2 cellular contexts compared by ENCODE assay signal in genomic region chr20:50067018-50067417, GRCh38.
A peak's percentile ranks its signal among the peaks of the same experiment; 100 is the strongest.
TF ChIP-seq lines count a peak whose summit lies in the region.

No MANE protein-coding gene starts in this region.

TF ChIP-seq in HepG2, 621 proteins besides CTCF, POLR2A, EP300 and RAD21 (continues in another document):
- TF ChIP-seq ZNF670 (CRISPR knock-in tag; IDR thresholded peaks at IDR 0.05; ENCODE audit: borderline replicate concordance) (no peak), ISL2 (CRISPR knock-in tag; IDR thresholded peaks at IDR 0.05) (no peak), SIX1 (CRISPR knock-in tag; IDR thresholded peaks at IDR 0.05; ENCODE audit: borderline replicate concordance) (no peak), ZNF460 (CRISPR knock-in tag; IDR thresholded peaks at IDR 0.05; ENCODE audit: borderline replicate concordance) (no peak), CC2D1A (CRISPR knock-in tag; IDR thresholded peaks at IDR 0.05) (no peak), MYC (CRISPR knock-in tag; IDR thresholded peaks at IDR 0.05; ENCODE audit: borderline replicate concordance) (0 out of 2 replicates have a peak, but pooled peaks have one; percentile 8), FUBP1 (CRISPR knock-in tag; IDR thresholded peaks at IDR 0.05; ENCODE audit: borderline replicate concordance) (no peak), ZNF790 (CRISPR knock-in tag; IDR thresholded peaks at IDR 0.05; ENCODE audit: borderline replicate concordance) (no peak), DDIT3 (CRISPR knock-in tag; IDR thresholded peaks at IDR 0.05) (no peak), ZNF24 (IDR thresholded peaks at IDR 0.05) (no peak), SMARCC2 (IDR thresholded peaks at IDR 0.05) (no peak), ZNF572 (CRISPR knock-in tag; IDR thresholded peaks at IDR 0.05) (0 out of 2 replicates have a peak, but pooled peaks have one; percentile 70), ZNF646 (CRISPR knock-in tag; IDR thresholded peaks at IDR 0.05) (no peak), CHD2 (IDR thresholded peaks at IDR 0.05; ENCODE audit: low read depth, low read length) (no peak), ZNF546 (CRISPR knock-in tag; conservative IDR thresholded peaks at IDR 0.05) (no peak), CCDC6 (CRISPR knock-in tag; IDR thresholded peaks at IDR 0.05) (no peak), ZNF770 (CRISPR knock-in tag; IDR thresholded peaks at IDR 0.05) (peak; percentile 33; the same call in 1 of the 2 replicates), GATAD1 (CRISPR knock-in tag; IDR thresholded peaks at IDR 0.05) (no peak)

TF ChIP-seq in H1, 55 proteins besides CTCF, POLR2A, EP300 and RAD21:
- TF ChIP-seq EGR1 (IDR thresholded peaks at IDR 0.05; ENCODE audit: borderline replicate concordance, low read depth, low read length) (no peak), ASH2L (IDR thresholded peaks at IDR 0.05; ENCODE audit: low read length) (no peak), RFX5 (IDR thresholded peaks at IDR 0.05; ENCODE audit: borderline replicate concordance, low read depth, low read length) (no peak), E2F6 (IDR thresholded peaks at IDR 0.05) (no peak)
TF ChIP-seq in H1: peak in this region for 0.
